Comparison of ENCODE assay signal across 8 cellular contexts in genomic region chr5:43066799-43067741, GRCh38. TPM values are rescaled to one million over a fixed set of nuclear protein-coding genes. Genes with fewer than 3 reads are reported as not detected.
DNase-seq lines count a peak whose midpoint lies in the region; ATAC-seq, FAIRE-seq and TF ChIP-seq lines count a peak whose summit lies in the region.

No MANE protein-coding gene starts in this region.

- H3K36me3 ChIP-seq in kidney epithelial cell (ENCODE audit: control insufficient read depth, insufficient read depth, low read length): no peaks in the 10 kb centered on the region

- peak overlapping the region; percentile 80 for H3K4me2 ChIP-seq in A549

- H3K4me3 ChIP-seq in A549 (peak overlapping the region; percentile 57), kidney epithelial cell (ENCODE audit: low read depth, low read length) (peak overlapping the region; percentile 89)

- POLR2A ChIA-PET in A549 (lab: Yijun Ruan, JAX): interaction anchor here (1.0 to 2.5 kb wide), 6 partner anchors 26 to 60 kb away, joined by 3 to 14 read pairs (median 6); partner anchors contain the start of gene ZNF131

- H3K27me3 ChIP-seq in kidney epithelial cell (ENCODE audit: control insufficient read depth, insufficient read depth, low read length): no peaks in the 10 kb centered on the region

- CTCF ChIA-PET in A549 (lab: Yijun Ruan, JAX): interaction anchor here (0.6 to 5.7 kb wide), 9 partner anchors 12 to 233 kb away, joined by 3 to 62 read pairs (median 6); no protein-coding TSS in a partner anchor

- TF ChIP-seq RAD21 in A549 (conservative IDR thresholded peaks at IDR 0.05 in 1 of 2, IDR thresholded peaks at IDR 0.05 in 1 of 2): no peak

- TF ChIP-seq CTCF in A549 (IDR thresholded peaks at IDR 0.05): no peak
- TF ChIP-seq CTCF in kidney epithelial cell (IDR thresholded peaks at IDR 0.05; ENCODE audit: insufficient read depth, low read length, poor library complexity, severe bottlenecking): no peak

- 1% methylated on average over 45 of the region's 45 CpGs for WGBS in A549 (ENCODE audit: missing lambda C conversion rate)

- DNase-seq in A549 (ENCODE audit: low read depth in 1 of 2, low spot score in 1 of 2): peak; percentile 59 to 93
- peak; percentile 93 for DNase-seq in NCI-H2227 treated with DMSO at 0.1 percent for 48 hours (lab: John Stamatoyannopoulos, UW)
- DNase-seq in activated CD4-positive, CD25-positive, alpha-beta regulatory T cell (lab: John Stamatoyannopoulos, UW): peak; percentile 67 to 88 (median 71)
- DNase-seq in cerebellar cortex (ENCODE audit: low spot score): peak; percentile 95
- DNase-seq in kidney epithelial cell (ENCODE audit: low read depth): no peak
- peak; percentile 89 for DNase-seq in stimulated activated CD4-positive, alpha-beta T cell treated with anti-CD3 and anti-CD28 coated beads, Interleukin-15, amount 100 ng/mL, for 24 hours

- peak overlapping the region; percentile 92 to 93 for H3K27ac ChIP-seq in A549

- ATAC-seq in A549 (peak; percentile 69 to 78), GM18867 (IDR thresholded peaks at IDR 0.05; ENCODE audit: unreplicated experiment) (peak; percentile 49), HG03135 (IDR thresholded peaks at IDR 0.05; ENCODE audit: unreplicated experiment) (peak; percentile 35)

- TF ChIP-seq EP300 in A549 (IDR thresholded peaks at IDR 0.05): no peak

- no peak; the same call in none of the 2 replicates for TF ChIP-seq POLR2A in A549 (IDR thresholded peaks at IDR 0.05; ENCODE audit: low read length)

- no peaks in the 10 kb centered on the region for H3K9me3 ChIP-seq in A549

- peaks cover 23% of the 10 kb centered on the region for H3K4me1 ChIP-seq in A549

- no peak for FAIRE-seq in A549 (lab: Jason Lieb, UNC)

TF ChIP-seq in A549, 52 proteins besides CTCF, POLR2A, EP300 and RAD21:
- peak; percentile 71 to 85; a peak in 4 of 5 replicates for TF ChIP-seq JUN (IDR thresholded peaks at IDR 0.05)
- TF ChIP-seq CEBPB (IDR thresholded peaks at IDR 0.05): peak in 1 of 2 experiments; percentile 3; a peak in 1 of 4 replicates
- TF ChIP-seq, protein P1, sequence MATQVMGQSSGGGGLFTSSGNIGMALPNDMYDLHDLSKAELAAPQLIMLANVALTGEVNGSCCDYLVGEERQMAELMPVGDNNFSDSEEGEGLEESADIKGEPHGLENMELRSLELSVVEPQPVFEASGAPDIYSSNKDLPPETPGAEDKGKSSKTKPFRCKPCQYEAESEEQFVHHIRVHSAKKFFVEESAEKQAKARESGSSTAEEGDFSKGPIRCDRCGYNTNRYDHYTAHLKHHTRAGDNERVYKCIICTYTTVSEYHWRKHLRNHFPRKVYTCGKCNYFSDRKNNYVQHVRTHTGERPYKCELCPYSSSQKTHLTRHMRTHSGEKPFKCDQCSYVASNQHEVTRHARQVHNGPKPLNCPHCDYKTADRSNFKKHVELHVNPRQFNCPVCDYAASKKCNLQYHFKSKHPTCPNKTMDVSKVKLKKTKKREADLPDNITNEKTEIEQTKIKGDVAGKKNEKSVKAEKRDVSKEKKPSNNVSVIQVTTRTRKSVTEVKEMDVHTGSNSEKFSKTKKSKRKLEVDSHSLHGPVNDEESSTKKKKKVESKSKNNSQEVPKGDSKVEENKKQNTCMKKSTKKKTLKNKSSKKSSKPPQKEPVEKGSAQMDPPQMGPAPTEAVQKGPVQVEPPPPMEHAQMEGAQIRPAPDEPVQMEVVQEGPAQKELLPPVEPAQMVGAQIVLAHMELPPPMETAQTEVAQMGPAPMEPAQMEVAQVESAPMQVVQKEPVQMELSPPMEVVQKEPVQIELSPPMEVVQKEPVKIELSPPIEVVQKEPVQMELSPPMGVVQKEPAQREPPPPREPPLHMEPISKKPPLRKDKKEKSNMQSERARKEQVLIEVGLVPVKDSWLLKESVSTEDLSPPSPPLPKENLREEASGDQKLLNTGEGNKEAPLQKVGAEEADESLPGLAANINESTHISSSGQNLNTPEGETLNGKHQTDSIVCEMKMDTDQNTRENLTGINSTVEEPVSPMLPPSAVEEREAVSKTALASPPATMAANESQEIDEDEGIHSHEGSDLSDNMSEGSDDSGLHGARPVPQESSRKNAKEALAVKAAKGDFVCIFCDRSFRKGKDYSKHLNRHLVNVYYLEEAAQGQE (IDR thresholded peaks at IDR 0.05): no peak
- TF ChIP-seq, protein P2, sequence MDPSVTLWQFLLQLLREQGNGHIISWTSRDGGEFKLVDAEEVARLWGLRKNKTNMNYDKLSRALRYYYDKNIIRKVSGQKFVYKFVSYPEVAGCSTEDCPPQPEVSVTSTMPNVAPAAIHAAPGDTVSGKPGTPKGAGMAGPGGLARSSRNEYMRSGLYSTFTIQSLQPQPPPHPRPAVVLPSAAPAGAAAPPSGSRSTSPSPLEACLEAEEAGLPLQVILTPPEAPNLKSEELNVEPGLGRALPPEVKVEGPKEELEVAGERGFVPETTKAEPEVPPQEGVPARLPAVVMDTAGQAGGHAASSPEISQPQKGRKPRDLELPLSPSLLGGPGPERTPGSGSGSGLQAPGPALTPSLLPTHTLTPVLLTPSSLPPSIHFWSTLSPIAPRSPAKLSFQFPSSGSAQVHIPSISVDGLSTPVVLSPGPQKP (IDR thresholded peaks at IDR 0.05; ENCODE audit: low read depth, low read length): no peak
- 0 out of 2 replicates have a peak, but pooled peaks have one; percentile 53 for TF ChIP-seq KDM5A (IDR thresholded peaks at IDR 0.05)
- TF ChIP-seq, protein P3, sequence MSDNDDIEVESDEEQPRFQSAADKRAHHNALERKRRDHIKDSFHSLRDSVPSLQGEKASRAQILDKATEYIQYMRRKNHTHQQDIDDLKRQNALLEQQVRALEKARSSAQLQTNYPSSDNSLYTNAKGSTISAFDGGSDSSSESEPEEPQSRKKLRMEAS (IDR thresholded peaks at IDR 0.05): peak; percentile 85
- no peak for TF ChIP-seq FOSB (CRISPR knock-in tag; IDR thresholded peaks at IDR 0.05)

RNA-seq across cellular contexts. Expression of gene ANXA2R, which starts 27.0 kb away (rescaled TPM):
- polyA plus RNA-seq in A549 (2011; rRNA removed) (1.7 and 1.8 TPM in 2 replicates), A549 (2017; fragmentation: RNase III; extraction: RNeasy Plus Mini Kit Qiagen cat#74134 plus additional on column Dnase treatment) (1.7 to 2.1 TPM (median 2.1 TPM) in 3 replicates)
- polyA plus RNA-seq in A549 (2012; cell fraction: cytosol; rRNA removed): 2.4 and 2.7 TPM in 2 replicates
- 3.3 and 3.7 TPM in 2 replicates for polyA plus RNA-seq in A549 (2012; cell fraction: nucleus; rRNA removed)
- polyA minus RNA-seq in A549 (2011; rRNA and poly(A)+ RNA removed): 3.2 and 3.8 TPM in 2 replicates
- total RNA-seq in kidney epithelial cell: 0.34 and 0.79 TPM in 2 replicates

RNA-seq across cellular contexts. Expression of gene ZNF131, which starts 53.6 kb away (rescaled TPM):
- polyA plus RNA-seq in A549 (2011; rRNA removed) (37.5 and 47.9 TPM in 2 replicates), A549 (2017; fragmentation: RNase III; extraction: RNeasy Plus Mini Kit Qiagen cat#74134 plus additional on column Dnase treatment) (21.7 to 25.3 TPM (median 22.6 TPM) in 3 replicates)
- 11.8 and 13.2 TPM in 2 replicates for polyA plus RNA-seq in A549 (2012; cell fraction: cytosol; rRNA removed)
- polyA plus RNA-seq in A549 (2012; cell fraction: nucleus; rRNA removed): 11.0 and 17.3 TPM in 2 replicates
- polyA minus RNA-seq in A549 (2011; rRNA and poly(A)+ RNA removed): 26.5 and 30.3 TPM in 2 replicates
- total RNA-seq in kidney epithelial cell: 35.2 and 35.5 TPM in 2 replicates
